19 cellular contexts compared by ENCODE assay signal in the genomic region with DNA sequence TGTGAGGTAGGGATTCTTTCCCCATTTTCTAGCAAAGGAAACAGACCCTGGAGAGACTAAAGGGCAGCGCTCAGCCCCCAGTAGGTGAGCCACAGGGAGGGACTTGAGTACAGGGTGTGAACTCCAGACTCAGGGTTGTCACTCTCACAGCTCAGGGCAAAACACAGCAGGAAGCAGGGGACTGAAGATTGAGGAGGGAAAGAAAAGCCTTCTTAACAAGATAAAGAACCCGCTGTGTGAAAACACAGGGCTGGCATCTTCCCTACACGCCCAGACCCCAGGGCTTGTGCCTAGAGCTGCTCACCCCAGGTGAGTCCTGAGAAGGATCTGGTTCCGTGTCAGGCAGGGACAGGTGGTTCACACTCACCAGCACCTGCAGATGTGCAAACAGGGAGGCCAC. TPM values are rescaled to one million over a fixed set of nuclear protein-coding genes. Genes with fewer than 3 reads are reported as not detected.
A peak's percentile ranks its signal among the peaks of the same experiment; 100 is the strongest.
DNase-seq lines count a peak whose midpoint lies in the region; ATAC-seq, FAIRE-seq and TF ChIP-seq lines count a peak whose summit lies in the region.
"Had no signal": no experiment of that assay in that cellular context is flagged by ENCODE, and none has a peak within 500 bp of the region (broad histone marks: within the 10 kb centered on the region; RNA-seq: fewer than 3 reads in every experiment).

No MANE protein-coding gene starts in this region.

- H3K36me3 ChIP-seq in H7 (replicated peaks; ENCODE audit: control insufficient read depth, insufficient read depth, low read length), result no peaks in the 10 kb centered on the region
- H3K36me3 ChIP-seq in K562 (ENCODE audit: control insufficient read depth, insufficient read depth, low read length), result no peaks in the 10 kb centered on the region
- H3K36me3 ChIP-seq in mesendoderm (ENCODE audit: control insufficient read depth, insufficient read depth, low read length), result no peaks in the 10 kb centered on the region
- H3K36me3 ChIP-seq: tibial nerve had no signal

- TF ChIP-seq EP300 in K562 (IDR thresholded peaks at IDR 0.05; ENCODE audit: low read length), result no peak

- H3K56ac ChIP-seq in mesendoderm (ENCODE audit: low read length), result no peak overlapping the region

- no peaks in the 10 kb centered on the region for H3K79me2 ChIP-seq in K562 (ENCODE audit: control insufficient read depth, insufficient read depth, low read length)
- H3K79me2 ChIP-seq in mesendoderm (ENCODE audit: control insufficient read depth, insufficient read depth, low read length), result no peaks in the 10 kb centered on the region

- H3K4me3 ChIP-seq in H7 (ENCODE audit: insufficient read depth, low read depth, low read length) (no peak overlapping the region), K562 (no peak overlapping the region), mesendoderm (ENCODE audit: low read length) (no peak overlapping the region)
- H3K4me3 ChIP-seq: esophagus muscularis mucosa, tibial nerve had no signal

- TF ChIP-seq CTCF in K562 (IDR thresholded peaks at IDR 0.05 in 2 of 3, conservative IDR thresholded peaks at IDR 0.05 in 1 of 3; ENCODE audit: insufficient read depth in 2 of 3, low read depth in 1 of 3, low read length in 3 of 3), result no peak

- H3K36me3 Mint-ChIP-seq in stimulated activated effector memory CD8-positive, alpha-beta T cell treated with anti-CD3 and anti-CD28 coated beads, Interleukin-12 subunit alpha, Interleukin-12 subunit beta, amount 100 ng/mL, for 72 hours, result no peaks in the 10 kb centered on the region

- H2BK5ac ChIP-seq in mesendoderm (ENCODE audit: low read length), result no peak overlapping the region

- no peaks in the 10 kb centered on the region for H3K79me1 ChIP-seq in mesendoderm (ENCODE audit: low read length)

- in situ Hi-C loops in K562 (cut with MboI), result no loop called here

- no peak overlapping the region for H3K18ac ChIP-seq in mesendoderm (ENCODE audit: low read length)

- TF ChIP-seq POLR2A in K562 (conservative IDR thresholded peaks at IDR 0.05), result no peak

- 40% methylated on average over 3 of the region's 4 CpGs for WGBS in K562 (ENCODE audit: insufficient coverage, low coverage, missing lambda C conversion rate)
- WGBS in mesendoderm (ENCODE audit: extremely low coverage, insufficient coverage, low lambda C conversion rate), result no CpG with 5 or more reads among the region's 4 CpGs

- no peak overlapping the region for H4K5ac ChIP-seq in mesendoderm (ENCODE audit: low read length)

- intact Hi-C loops in K562 (cut with micrococcal nuclease), result no loop called here

- no TSS peak for BruUV-seq in K562 (replicated peaks; lab: Mats Ljungman, UMichigan)

- no peak overlapping the region for H2BK15ac ChIP-seq in mesendoderm (replicated peaks; ENCODE audit: low read depth)

- TF ChIP-seq RAD21 in K562 (CRISPR knock-in tag; conservative IDR thresholded peaks at IDR 0.05 in 1 of 2, IDR thresholded peaks at IDR 0.05 in 1 of 2), result no peak

- H2AK5ac ChIP-seq in mesendoderm (ENCODE audit: low read length), result no peak overlapping the region

- no peak overlapping the region for H3K4ac ChIP-seq in mesendoderm (ENCODE audit: low read depth, low read length)

- peak overlapping the region; percentile 72 for H2AFZ ChIP-seq in K562 (ENCODE audit: low read depth, low read length)

- no peaks in the 10 kb centered on the region for H3K9me3 ChIP-seq in K562 (replicated peaks; ENCODE audit: control insufficient read depth, insufficient read depth, low read depth, low read length)
- H3K9me3 ChIP-seq: esophagus muscularis mucosa, tibial nerve had no signal

- H3K27ac ChIP-seq in K562 (ENCODE audit: extremely low read depth, low read depth, low read length), result no peak overlapping the region
- no peak overlapping the region for H3K27ac ChIP-seq in mesendoderm (ENCODE audit: low read depth, low read length)
- H3K27ac ChIP-seq: esophagus muscularis mucosa had no signal

- DNase-seq in H7 (peak; percentile 77), NCI-H82 (lab: John Stamatoyannopoulos, UW) (peak; percentile 91), K562 (ENCODE audit: extremely low read depth in 1 of 4, low spot score in 3 of 4) (no peak), mesendoderm (peak; percentile 92), NCI-H1694 (lab: John Stamatoyannopoulos, UW) (no peak)
- DNase-seq in stimulated activated effector memory CD8-positive, alpha-beta T cell treated with anti-CD3 and anti-CD28 coated beads, Interleukin-12 subunit alpha, Interleukin-12 subunit beta, amount 100 ng/mL, for 72 hours (ENCODE audit: low spot score in 2 of 2), result no peak
- DNase-seq: activated CD4-positive, alpha-beta T cell treated with anti-CD3 and anti-CD28 coated beads for 4 hours; activated CD8-positive, alpha-beta memory T cell treated with anti-CD3 and anti-CD28 coated beads, Interleukin-2, amount 50 U/mL, for 4 hours; caudate nucleus; GDM1; midbrain; NCI-H1694 treated with DMSO at 0.1 percent for 48 hours; NCI-H510A treated with DMSO at 0.1 percent for 48 hours; stimulated activated naive B cell treated with anti-CD40 and anti-IgM and Interleukin-4, amounts not matched to agents 10 μg/mL and 1 μg/mL and 100 μg/mL, for 72 hours had no signal

- peaks cover 13 to 32% of the 10 kb centered on the region in 2 experiments; a peak in 4 of 5 replicates for H3K4me1 ChIP-seq in K562 (replicated peaks in 1 of 2; ENCODE audit: control insufficient read depth in 2 of 2, insufficient read depth in 2 of 2, low read length in 2 of 2)
- H3K4me1 ChIP-seq in mesendoderm (ENCODE audit: control insufficient read depth, low read depth, low read length), result peaks cover 5% of the 10 kb centered on the region

- H3K23ac ChIP-seq in mesendoderm (ENCODE audit: low read length), result no peak overlapping the region

- no peaks in the 10 kb centered on the region for H3K9me1 ChIP-seq in K562 (ENCODE audit: control insufficient read depth, insufficient read depth, low read length)

- H3K4me2 ChIP-seq in K562 (ENCODE audit: insufficient read depth, low read length) (no peak overlapping the region), mesendoderm (ENCODE audit: low read length) (no peak overlapping the region)

- FAIRE-seq in K562 (lab: Jason Lieb, UNC), result no peak

- ATAC-seq in K562 (peak; percentile 54), esophagus mucosa (no peak), GM21515 (IDR thresholded peaks at IDR 0.05; ENCODE audit: unreplicated experiment) (no peak)
- no peak for ATAC-seq in stimulated activated effector memory CD8-positive, alpha-beta T cell treated with anti-CD3 and anti-CD28 coated beads, Interleukin-12 subunit alpha, Interleukin-12 subunit beta, amount 100 ng/mL, for 72 hours
- ATAC-seq: stimulated activated naive B cell treated with anti-CD40 and anti-IgM and Interleukin-4, amounts not matched to agents 10 μg/mL and 1 μg/mL and 100 μg/mL, for 72 hours had no signal

- CTCF ChIA-PET in K562 (lab: Yijun Ruan, JAX; ENCODE audit: low intra/inter-chr PET ratio), result no interaction called here

- POLR2A ChIA-PET in K562 (lab: Yijun Ruan, JAX), result no interaction called here

- H3K4me3 Mint-ChIP-seq in stimulated activated effector memory CD8-positive, alpha-beta T cell treated with anti-CD3 and anti-CD28 coated beads, Interleukin-12 subunit alpha, Interleukin-12 subunit beta, amount 100 ng/mL, for 72 hours, result no peak overlapping the region
- H3K4me3 Mint-ChIP-seq: neural crest cell; stimulated activated naive B cell treated with anti-CD40 and anti-IgM and Interleukin-4, amounts not matched to agents 10 μg/mL and 1 μg/mL and 100 μg/mL, for 72 hours had no signal

- H3K27ac Mint-ChIP-seq in stimulated activated effector memory CD8-positive, alpha-beta T cell treated with anti-CD3 and anti-CD28 coated beads, Interleukin-12 subunit alpha, Interleukin-12 subunit beta, amount 100 ng/mL, for 72 hours, result no peak overlapping the region

- H2BK120ac ChIP-seq in mesendoderm (ENCODE audit: low read depth, low read length), result no peak overlapping the region

- H3K4me1 Mint-ChIP-seq in stimulated activated effector memory CD8-positive, alpha-beta T cell treated with anti-CD3 and anti-CD28 coated beads, Interleukin-12 subunit alpha, Interleukin-12 subunit beta, amount 100 ng/mL, for 72 hours, result no peaks in the 10 kb centered on the region

- H3K9ac ChIP-seq in K562 (ENCODE audit: insufficient read depth in 1 of 2, low read depth in 2 of 2, low read length in 2 of 2) (peak overlapping the region in 1 of 2 experiments; percentile 68; a peak in 1 of 4 replicates), mesendoderm (ENCODE audit: low read length) (no peak overlapping the region)

- no peak overlapping the region for H4K8ac ChIP-seq in mesendoderm (ENCODE audit: low read depth, low read length)

- H3K27me3 ChIP-seq in H7 (ENCODE audit: control insufficient read depth, insufficient read depth, low read length) (no peaks in the 10 kb centered on the region), K562 (ENCODE audit: control insufficient read depth in 2 of 2, insufficient read depth in 2 of 2, low read length in 2 of 2) (peaks cover 0 to 10% of the 10 kb centered on the region in 2 experiments; a peak in 2 of 5 replicates), mesendoderm (ENCODE audit: insufficient read depth, low read length, poor library complexity) (no peaks in the 10 kb centered on the region)
- H3K27me3 ChIP-seq: esophagus muscularis mucosa, tibial nerve had no signal

- H3K9me3 Mint-ChIP-seq in stimulated activated effector memory CD8-positive, alpha-beta T cell treated with anti-CD3 and anti-CD28 coated beads, Interleukin-12 subunit alpha, Interleukin-12 subunit beta, amount 100 ng/mL, for 72 hours, result no peaks in the 10 kb centered on the region
- H3K9me3 Mint-ChIP-seq: neural crest cell; stimulated activated naive B cell treated with anti-CD40 and anti-IgM and Interleukin-4, amounts not matched to agents 10 μg/mL and 1 μg/mL and 100 μg/mL, for 72 hours had no signal

- H4K20me1 ChIP-seq in K562 (replicated peaks; ENCODE audit: control insufficient read depth, insufficient read depth, low read length), result no peaks in the 10 kb centered on the region

RNA-seq across cellular contexts. Expression of a gene that starts 59.6 kb away (rescaled TPM):
- 1.5 and 4.7 TPM in 2 replicates for total RNA-seq in H7 (2014; rRNA removed; shearing (Covaris generic))
- 7.7 and 16.8 TPM in 2 replicates for total RNA-seq in K562 (2011; cell fraction: chromatin; rRNA removed; ENCODE audit: low replicate concordance)
- total RNA-seq in K562 (2011; cell fraction: nucleolus; rRNA removed), result 13.7 and 16.5 TPM in 2 replicates
- total RNA-seq in K562 (2011; cell fraction: nucleoplasm; rRNA removed), result 6.9 and 9.3 TPM in 2 replicates
- total RNA-seq in K562 (2014; rRNA removed) (0.68 and 1.0 TPM in 2 replicates), K562 (2014; rRNA removed; fragmentation: Illumina TruSeq; extraction: Trizol) (0.25 and 0.26 TPM in 2 replicates), K562 (2015; rRNA removed; fragmentation: Illumina TruSeq; extraction: Trizol) (0.29 and 0.30 TPM in 2 replicates), K562 (2021) (1.6 and 1.9 TPM in 2 replicates), esophagus mucosa (6.4 TPM)
- polyA plus RNA-seq in K562 (2011; rRNA removed) (1.2 and 1.7 TPM in 2 replicates), K562 (2014; fragmentation: Illumina TruSeq; extraction: Trizol) (0.42 and 1.1 TPM in 2 replicates), K562 (2014; fragmentation: Nextera tagmentation; extraction: Ambion mirVana) (under 1 TPM in 1 of 2 experiments, not detected in 1; 0.04 TPM), K562 (2014; rRNA removed) (1.4 and 2.3 TPM in 2 replicates)
- 1.3 and 2.5 TPM in 2 replicates for polyA plus RNA-seq in K562 (2011; cell fraction: cytosol; rRNA removed)
- 14.3 and 22.2 TPM in 2 replicates for polyA plus RNA-seq in K562 (2011; cell fraction: nucleus; rRNA removed)
- polyA plus RNA-seq in K562 (2012), result 1.7 and 6.1 TPM in 2 replicates
- polyA minus RNA-seq in K562 (2011; rRNA and poly(A)+ RNA removed), result 0.60 and 0.95 TPM in 2 replicates
- 1.0 and 2.4 TPM in 2 replicates for polyA minus RNA-seq in K562 (2011; cell fraction: cytosol; rRNA and poly(A)+ RNA removed)
- polyA minus RNA-seq in K562 (2011; cell fraction: nucleus; rRNA and poly(A)+ RNA removed), result 4.1 and 5.9 TPM in 2 replicates
- 1.5 TPM for polyA plus RNA-seq in mesendoderm (2013, experiment 1 of 2)
- polyA plus RNA-seq in mesendoderm (2013, experiment 2 of 2), result 1.1 TPM

Comparison
In these comparisons a context has a peak if more than half of its experiments do, and no peak if none do; other contexts are left out.
1. DNase-seq: peak in H7 (single experiment), NCI-H82 (single experiment) and mesendoderm (single experiment); none in K562 (0 of 4), NCI-H1694 (single experiment) and stimulated activated effector memory CD8-positive, alpha-beta T cell treated with anti-CD3 and anti-CD28 coated beads, Interleukin-12 subunit alpha, Interleukin-12 subunit beta, amount 100 ng/mL, for 72 hours (0 of 2).